In the genomic region with DNA sequence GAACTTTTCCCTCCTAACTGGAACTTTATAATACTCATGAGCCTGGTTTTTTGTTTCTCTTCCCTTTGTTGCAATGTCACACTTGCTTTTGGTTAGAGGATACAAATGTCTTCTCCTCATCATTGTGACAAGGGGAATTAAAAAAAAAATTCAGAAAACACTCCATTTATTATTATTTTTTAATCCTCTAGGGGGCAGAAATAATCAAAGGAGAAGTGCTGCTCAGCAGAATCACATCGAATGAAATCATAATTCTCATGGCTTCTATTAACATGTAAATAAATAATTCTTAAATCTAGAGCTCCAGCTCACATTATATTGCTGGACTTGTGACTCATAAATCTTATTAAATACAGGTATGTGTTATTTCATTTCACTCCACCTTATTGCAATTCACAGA, we compare ENCODE assay signal across 14 cellular contexts.
DNase-seq lines count a peak whose midpoint lies in the region; ATAC-seq, FAIRE-seq and TF ChIP-seq lines count a peak whose summit lies in the region.
"Had no signal": no experiment of that assay in that cellular context is flagged by ENCODE, and none has a peak within 500 bp of the region (broad histone marks: within the 10 kb centered on the region; RNA-seq: fewer than 3 reads in every experiment).

No MANE protein-coding gene starts in this region.

- H2BK12ac ChIP-seq in H9 (ENCODE audit: insufficient read length, low read depth, low read length) = no peak overlapping the region

- no peak overlapping the region for H3K4me3 ChIP-seq in HepG2 (replicated peaks in 1 of 3; ENCODE audit: insufficient read depth in 1 of 3, low read depth in 2 of 3, low read length in 3 of 3)
- no peak overlapping the region for H3K4me3 ChIP-seq in H7 (ENCODE audit: insufficient read depth, low read depth, low read length)
- no peak overlapping the region for H3K4me3 ChIP-seq in naive thymus-derived CD4-positive, alpha-beta T cell (ENCODE audit: low read length)
- H3K4me3 ChIP-seq: SK-N-MC had no signal

- H3K79me2 ChIP-seq in H9 (ENCODE audit: insufficient read depth, low read length) (no peaks in the 10 kb centered on the region), HepG2 (ENCODE audit: insufficient read depth, low read length) (no peaks in the 10 kb centered on the region)

- no peaks in the 10 kb centered on the region for H4K20me1 ChIP-seq in H9 (ENCODE audit: control insufficient read depth, insufficient read depth, insufficient read length)
- H4K20me1 ChIP-seq in HepG2 (ENCODE audit: insufficient read depth, low read length) = no peaks in the 10 kb centered on the region

- H2BK5ac ChIP-seq in H9 (ENCODE audit: insufficient read length, low read length) = no peak overlapping the region

- no peaks in the 10 kb centered on the region for H3K27me3 Mint-ChIP-seq in H9 (ENCODE audit: low read depth)
- peaks cover 0 to 37% (median 0%) of the 10 kb centered on the region in 5 donors for H3K27me3 Mint-ChIP-seq in naive thymus-derived CD4-positive, alpha-beta T cell

- WGBS in H9 (ENCODE audit: extremely low coverage, insufficient read length, low lambda C conversion rate) = no CpG with 5 or more reads among the region's 1 CpG
- 22% methylated on average over 1 of the region's 1 CpG for WGBS in HepG2 (ENCODE audit: low lambda C conversion rate)

- no peak overlapping the region for H4K91ac ChIP-seq in H9 (ENCODE audit: insufficient read length, low read depth, low read length)

- H3K27ac Mint-ChIP-seq in H9 = no peak overlapping the region
- no peak overlapping the region for H3K27ac Mint-ChIP-seq in naive thymus-derived CD4-positive, alpha-beta T cell

- H3K27me3 ChIP-seq in H9 (ENCODE audit: insufficient read depth, low read length) = no peaks in the 10 kb centered on the region
- no peaks in the 10 kb centered on the region for H3K27me3 ChIP-seq in HepG2 (ENCODE audit: control insufficient read depth in 1 of 2, insufficient read depth in 2 of 2, low read length in 2 of 2)
- H3K27me3 ChIP-seq in H7 (ENCODE audit: control insufficient read depth, insufficient read depth, low read length) = no peaks in the 10 kb centered on the region
- H3K27me3 ChIP-seq in naive thymus-derived CD4-positive, alpha-beta T cell (ENCODE audit: control insufficient read depth in 2 of 2, insufficient read depth in 2 of 2, low read length in 2 of 2) = no peaks in the 10 kb centered on the region

- H3K36me3 ChIP-seq in HepG2 (replicated peaks in 1 of 2; ENCODE audit: control insufficient read depth in 1 of 2, insufficient read depth in 2 of 2, low read length in 2 of 2) (no peaks in the 10 kb centered on the region), H7 (replicated peaks; ENCODE audit: control insufficient read depth, insufficient read depth, low read length) (no peaks in the 10 kb centered on the region)
- H3K36me3 ChIP-seq in naive thymus-derived CD4-positive, alpha-beta T cell (ENCODE audit: control insufficient read depth in 2 of 3, insufficient read depth in 3 of 3, low read length in 3 of 3) = no peaks in the 10 kb centered on the region

- no TSS peak for BruUV-seq in HepG2 (replicated peaks; lab: Mats Ljungman, UMichigan)

- H3K9ac ChIP-seq in H9 (ENCODE audit: extremely low read depth, insufficient read length, low read length) (no peak overlapping the region), HepG2 (ENCODE audit: insufficient read depth, low read depth, low read length) (no peak overlapping the region)

- H3K14ac ChIP-seq in H9 (ENCODE audit: insufficient read depth, low read length) = no peak overlapping the region

- H3K79me1 ChIP-seq in H9 (ENCODE audit: insufficient read depth, low read depth, low read length, poor library complexity, severe bottlenecking) = no peaks in the 10 kb centered on the region

- CTCF ChIA-PET in HepG2 (lab: Yijun Ruan, JAX; ENCODE audit: low intra/inter-chr PET ratio, low total read pairs) = no interaction called here
- CTCF ChIA-PET in naive thymus-derived CD4-positive, alpha-beta T cell (lab: Charles Lee) = interaction anchor here (0.6 kb wide), 1 partner anchor 10 kb away, joined by 3 read pairs; no protein-coding TSS in a partner anchor

- H3K4me2 ChIP-seq in H9 (ENCODE audit: insufficient read depth, insufficient read length, low read length) (no peak overlapping the region), HepG2 (ENCODE audit: low read depth, low read length) (no peak overlapping the region)

- no peaks in the 10 kb centered on the region; a peak in 1 of 5 replicates for H3K9me3 Mint-ChIP-seq in H9
- no peaks in the 10 kb centered on the region for H3K9me3 Mint-ChIP-seq in naive thymus-derived CD4-positive, alpha-beta T cell

- no peak overlapping the region for H2BK120ac ChIP-seq in H9 (ENCODE audit: low read depth, low read length, poor library complexity, severe bottlenecking)

- TF ChIP-seq CTCF in H9 (conservative IDR thresholded peaks at IDR 0.05) (peak; percentile 47; the same call in 2 of the 3 replicates), VCaP (conservative IDR thresholded peaks at IDR 0.05) (peak; percentile 42), HepG2 (CRISPR knock-in tag; IDR thresholded peaks at IDR 0.05) (no peak)

- in situ Hi-C loops in HepG2 (cut with HindIII; ENCODE audit: extremely low pct_ligation_motif_present, low pct_unique_long_range_greater_than_20kb) = no loop called here

- no peak overlapping the region for H2BK15ac ChIP-seq in H9 (ENCODE audit: low read depth, low read length)

- POLR2A ChIA-PET in HepG2 (lab: Yijun Ruan, JAX) = no interaction called here
- POLR2A ChIA-PET in naive thymus-derived CD4-positive, alpha-beta T cell (lab: Charles Lee) = no interaction called here

- no peaks in the 10 kb centered on the region for H3K4me1 Mint-ChIP-seq in H9
- peaks cover 5 to 8% (median 6%) of the 10 kb centered on the region in 7 donors for H3K4me1 Mint-ChIP-seq in naive thymus-derived CD4-positive, alpha-beta T cell

- H2AFZ ChIP-seq in H9 (ENCODE audit: low read length) (no peak overlapping the region), HepG2 (ENCODE audit: low read length) (no peak overlapping the region)

- H3K27ac ChIP-seq in H9 (ENCODE audit: insufficient read length, low read depth, low read length) (no peak overlapping the region), VCaP (no peak overlapping the region), HepG2 (ENCODE audit: extremely low read length, insufficient read depth, low read length) (no peak overlapping the region)
- H3K27ac ChIP-seq in naive thymus-derived CD4-positive, alpha-beta T cell (ENCODE audit: low read depth, low read length) = no peak overlapping the region
- H3K27ac ChIP-seq: SK-N-MC had no signal

- intact Hi-C loops in HepG2 (cut with micrococcal nuclease; ENCODE audit: unreplicated experiment) = no loop called here
- intact Hi-C loops in naive thymus-derived CD4-positive, alpha-beta T cell (cut with micrococcal nuclease) = no loop called here

- no peaks in the 10 kb centered on the region for H3K36me3 Mint-ChIP-seq in H9 (ENCODE audit: insufficient read depth in 1 of 3, low read depth in 3 of 3)
- peaks cover 0 to 5% (median 2%) of the 10 kb centered on the region in 5 donors for H3K36me3 Mint-ChIP-seq in naive thymus-derived CD4-positive, alpha-beta T cell

- FAIRE-seq in HepG2 (lab: Jason Lieb, UNC) = no peak
- FAIRE-seq: GM12892, islet of Langerhans had no signal

- no peak for TF ChIP-seq RAD21 in HepG2 (CRISPR knock-in tag; IDR thresholded peaks at IDR 0.05)

- no peak overlapping the region for H2AK5ac ChIP-seq in H9 (ENCODE audit: insufficient read length, low read length)

- H3T11ph ChIP-seq in H9 (ENCODE audit: low read length) = no peak overlapping the region

- H3K23ac ChIP-seq in H9 (ENCODE audit: insufficient read length, low read depth, low read length) = no peak overlapping the region

- no peaks in the 10 kb centered on the region for H3K9me3 ChIP-seq in H9 (ENCODE audit: control insufficient read depth, low read depth, low read length)
- H3K9me3 ChIP-seq in HepG2 (ENCODE audit: low read length) = no peaks in the 10 kb centered on the region
- H3K9me3 ChIP-seq in naive thymus-derived CD4-positive, alpha-beta T cell (ENCODE audit: control insufficient read depth in 2 of 3, low read length in 3 of 3) = no peaks in the 10 kb centered on the region

- no peak overlapping the region for H4K8ac ChIP-seq in H9 (replicated peaks; ENCODE audit: insufficient read length, low read depth, low read length)

- H3K4ac ChIP-seq in H9 (ENCODE audit: low read depth, low read length) = no peak overlapping the region

- no peak for TF ChIP-seq POLR2A in HepG2 (IDR thresholded peaks at IDR 0.05; ENCODE audit: insufficient read depth in 1 of 2, low read depth in 2 of 2, low read length in 2 of 2)

- no peak for TF ChIP-seq EP300 in HepG2 (IDR thresholded peaks at IDR 0.05; ENCODE audit: low read depth in 2 of 2, low read length in 2 of 2)
- no peak for TF ChIP-seq EP300 in HepG2 (CRISPR knock-in tag; IDR thresholded peaks at IDR 0.05; ENCODE audit: borderline replicate concordance)

- no peak overlapping the region for H2BK20ac ChIP-seq in H9 (ENCODE audit: low read depth, low read length, poor library complexity, severe bottlenecking)

- no peak overlapping the region for H3K18ac ChIP-seq in H9 (ENCODE audit: insufficient read length, low read depth, low read length)

- H4K5ac ChIP-seq in H9 (ENCODE audit: insufficient read length, low read depth, low read length) = no peak overlapping the region

- H3K4me3 Mint-ChIP-seq in H9 = no peak overlapping the region
- no peak overlapping the region for H3K4me3 Mint-ChIP-seq in naive thymus-derived CD4-positive, alpha-beta T cell

- no peaks in the 10 kb centered on the region for H3K23me2 ChIP-seq in H9 (ENCODE audit: insufficient read length, low read depth, low read length, poor library complexity, severe bottlenecking)

- H3K4me1 ChIP-seq in H9 (ENCODE audit: insufficient read depth, low read length) (no peaks in the 10 kb centered on the region), HepG2 (ENCODE audit: insufficient read depth, low read length) (no peaks in the 10 kb centered on the region)
- H3K4me1 ChIP-seq in naive thymus-derived CD4-positive, alpha-beta T cell (ENCODE audit: control insufficient read depth in 2 of 2, insufficient read depth in 2 of 2, low read length in 2 of 2) = no peaks in the 10 kb centered on the region

- no peak for ATAC-seq in HepG2
- no peak for ATAC-seq in naive thymus-derived CD4-positive, alpha-beta T cell

- peak; percentile 3 to 10 for DNase-seq in AML-193 (lab: John Stamatoyannopoulos, UW)
- DNase-seq in H9 = no peak
- DNase-seq in HepG2 (ENCODE audit: low spot score) = no peak
- no peak for DNase-seq in activated naive CD4-positive, alpha-beta T cell treated with Interleukin-2 at 50 U/mL for 16 hours
- no peak for DNase-seq in H7
- no peak for DNase-seq in naive thymus-derived CD4-positive, alpha-beta T cell
- no peak for DNase-seq in T-helper 1 cell
- DNase-seq: activated CD4-positive, alpha-beta T cell treated with anti-CD3 and anti-CD28 coated beads for 1 hour; MV-4-11; NCI-H526 had no signal

- H3K56ac ChIP-seq in H9 (ENCODE audit: insufficient read length, low read depth, low read length) = no peak overlapping the region

TF ChIP-seq in HepG2, 621 proteins besides CTCF, POLR2A, EP300 and RAD21 (continues in another document):
- TF ChIP-seq MAZ (IDR thresholded peaks at IDR 0.05; ENCODE audit: borderline replicate concordance, low read depth, low read length) = no peak
- no peak for TF ChIP-seq MAZ (CRISPR knock-in tag; IDR thresholded peaks at IDR 0.05; ENCODE audit: low read depth)
- TF ChIP-seq HNF4A (CRISPR knock-in tag; IDR thresholded peaks at IDR 0.05) = no peak
- no peak for TF ChIP-seq BORCS8-MEF2B (CRISPR knock-in tag; IDR thresholded peaks at IDR 0.05)
- no peak for TF ChIP-seq POGZ (CRISPR knock-in tag; IDR thresholded peaks at IDR 0.05)

Comparison
In these comparisons a context has a peak if more than half of its experiments do, and no peak if none do; other contexts are left out.
1. DNase-seq: peak in AML-193 (2 of 2); none in H9 (single experiment), HepG2 (single experiment), activated naive CD4-positive, alpha-beta T cell treated with Interleukin-2 at 50 U/mL for 16 hours (single experiment), H7 (single experiment), naive thymus-derived CD4-positive, alpha-beta T cell (0 of 9) and T-helper 1 cell (0 of 5).